In genomic region chr15:45573961-45574629, GRCh38 we compare ENCODE assay signal across 8 cellular contexts. TPM values are rescaled to one million over a fixed set of nuclear protein-coding genes. Genes with fewer than 3 reads are reported as not detected.
DNase-seq lines count a peak whose midpoint lies in the region; ATAC-seq and TF ChIP-seq lines count a peak whose summit lies in the region.

No MANE protein-coding gene starts in this region.

- peak overlapping the region in 2 of 8 donors; percentile 12 to 59 for H3K4me3 Mint-ChIP-seq in naive B cell

- in situ Hi-C loops in brain microvascular endothelial cell (cut with HindIII; ENCODE audit: low pct_ligation_motif_present, low sequenced_read_pairs), result no loop called here

- TF ChIP-seq CTCF in brain microvascular endothelial cell (IDR thresholded peaks at IDR 0.05; ENCODE audit: low read depth, low read length, missing control alignments), result peak; percentile 63

- no peak overlapping the region for H3K4me3 ChIP-seq in brain microvascular endothelial cell (ENCODE audit: low read depth, low read length)

- DNase-seq in DMS 273 (lab: John Stamatoyannopoulos, UW; ENCODE audit: unreplicated experiment) (peak; percentile 51), DMS 273 treated with DMSO at 0.1 percent for 48 hours (lab: John Stamatoyannopoulos, UW) (no peak), LoVo (ENCODE audit: low spot score) (peak; percentile 19), brain microvascular endothelial cell (no peak), naive B cell (no peak), NCI-H774 (lab: John Stamatoyannopoulos, UW) (no peak), inferior parietal cortex (ENCODE audit: extremely low spot score) (no peak), NCI-H2171 (lab: John Stamatoyannopoulos, UW) (no peak)

- H3K9me3 Mint-ChIP-seq in naive B cell, result peaks cover 0 to 6% (median 2%) of the 10 kb centered on the region in 7 donors

- no peaks in the 10 kb centered on the region for H3K36me3 ChIP-seq in brain microvascular endothelial cell (replicated peaks)

- no peaks in the 10 kb centered on the region for H3K27me3 Mint-ChIP-seq in naive B cell

- H3K4me1 Mint-ChIP-seq in naive B cell, result peaks cover 11 to 30% (median 11%) of the 10 kb centered on the region in 3 donors

- no peaks in the 10 kb centered on the region for H3K36me3 Mint-ChIP-seq in naive B cell

- H3K27ac Mint-ChIP-seq in naive B cell, result no peak overlapping the region

- ATAC-seq in naive B cell (ENCODE audit: low read depth in 2 of 2), result peak; percentile 31 to 47

- H3K27me3 ChIP-seq in brain microvascular endothelial cell (replicated peaks), result no peaks in the 10 kb centered on the region

- no peak overlapping the region for H3K27ac ChIP-seq in brain microvascular endothelial cell

RNA-seq across cellular contexts. Expression of gene BLOC1S6, which starts 13.1 kb away (rescaled TPM):
- polyA plus RNA-seq in naive B cell (ENCODE audit: low read depth in 6 of 6), result 100 to 1,000 TPM in 1 of 6 donors, 10 to 100 TPM in 5; 57.1 to 119 (median 93.5) TPM

RNA-seq across cellular contexts. Expression of gene SLC30A4, which starts 51.5 kb away (rescaled TPM):
- 10 to 100 TPM in 5 of 6 donors, 1 to 10 TPM in 1; 9.3 to 16.8 (median 12.4) TPM for polyA plus RNA-seq in naive B cell (ENCODE audit: low read depth in 6 of 6)

Comparison
In these comparisons a context has a peak if more than half of its experiments do, and no peak if none do; other contexts are left out.
1. DNase-seq: peak in DMS 273 (single experiment) and LoVo (single experiment); none in DMS 273 treated with DMSO at 0.1 percent for 48 hours (single experiment), brain microvascular endothelial cell (single experiment), naive B cell (single experiment), NCI-H774 (single experiment), inferior parietal cortex (single experiment) and NCI-H2171 (single experiment).